Comparison of ENCODE assay signal across 15 cellular contexts in the genomic region with DNA sequence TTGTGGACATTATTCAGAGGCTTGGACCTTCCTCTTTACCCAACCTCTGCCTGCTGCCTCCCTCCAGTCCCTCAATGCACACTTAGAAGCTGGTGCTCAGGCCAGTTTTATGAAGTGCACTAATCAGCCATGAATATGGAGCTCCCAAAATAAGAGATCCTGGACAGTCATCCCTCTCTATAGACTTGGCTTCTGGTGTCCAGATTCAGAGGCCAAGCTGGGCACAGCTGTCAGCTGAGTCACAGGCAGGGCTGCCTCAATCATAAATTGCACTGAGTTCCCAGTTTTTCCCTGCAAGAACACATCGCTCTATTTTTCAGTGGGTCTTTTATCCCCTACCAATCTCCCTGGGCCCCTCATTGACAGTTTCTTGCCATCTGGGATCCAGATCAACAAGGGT.
"Had no signal": no experiment of that assay in that cellular context is flagged by ENCODE, and none has a peak within 500 bp of the region (broad histone marks: within the 10 kb centered on the region; RNA-seq: fewer than 3 reads in every experiment).

No MANE protein-coding gene starts in this region.

- H3K4me1 Mint-ChIP-seq: activated CD4-positive, alpha-beta T cell treated with anti-CD3 and anti-CD28 coated beads, Interleukin-2, amount 10 ng/mL, durations not matched to agents 24 days and 14 days; activated T-helper 17 cell treated with anti-CD3 and anti-CD28 coated beads, Interleukin-2, amount 50 U/mL, for 72 hours; WTC11 had no signal

- H3K27ac ChIP-seq: foreskin keratinocyte, transverse colon had no signal

- ATAC-seq: activated T-helper 17 cell treated with anti-CD3 and anti-CD28 coated beads, Interleukin-2, amount 50 U/mL, for 72 hours; esophagus mucosa; foreskin keratinocyte; sciatic nerve had no signal

- H3K27me3 ChIP-seq: foreskin keratinocyte had no signal

- H3K9me3 Mint-ChIP-seq: activated CD4-positive, alpha-beta T cell treated with anti-CD3 and anti-CD28 coated beads, Interleukin-2, amount 10 ng/mL, durations not matched to agents 24 days and 14 days; activated naive CD4-positive, alpha-beta T cell treated with anti-CD3 and anti-CD28 coated beads for 36 hours; activated T-helper 17 cell treated with anti-CD3 and anti-CD28 coated beads, Interleukin-2, amount 50 U/mL, for 72 hours; dendritic cell treated with granulocyte-macrophage colony-stimulating factor and Interleukin-4, amounts not matched to agents 40 ng/mL and 50 ng/mL, for 4 days; T-helper 1 cell treated with Interleukin-12 subunit alpha and Interleukin-12 subunit beta and Interleukin-4 antibody, amounts not matched to agents 30 μg/mL and 1 μg/mL, for 36 hours; WTC11 had no signal

- H3K36me3 Mint-ChIP-seq: WTC11 had no signal

- H3K27ac Mint-ChIP-seq: activated CD4-positive, alpha-beta T cell treated with anti-CD3 and anti-CD28 coated beads, Interleukin-2, amount 10 ng/mL, durations not matched to agents 24 days and 14 days; activated naive CD4-positive, alpha-beta T cell treated with anti-CD3 and anti-CD28 coated beads for 36 hours; activated T-helper 17 cell treated with anti-CD3 and anti-CD28 coated beads, Interleukin-2, amount 50 U/mL, for 72 hours; dendritic cell treated with granulocyte-macrophage colony-stimulating factor and Interleukin-4, amounts not matched to agents 40 ng/mL and 50 ng/mL, for 4 days; progenitor cell of endocrine pancreas; T-helper 1 cell treated with Interleukin-12 subunit alpha and Interleukin-12 subunit beta and Interleukin-4 antibody, amounts not matched to agents 30 μg/mL and 1 μg/mL, for 36 hours; WTC11 had no signal

- FAIRE-seq: keratinocyte had no signal

- DNase-seq: activated CD4-positive, alpha-beta T cell treated with anti-CD3 and anti-CD28 coated beads, Interleukin-2, amount 10 ng/mL, durations not matched to agents 24 days and 14 days; activated CD8-positive, alpha-beta memory T cell treated with anti-CD3 and anti-CD28 coated beads for 24 hours; activated naive CD4-positive, alpha-beta T cell treated with anti-CD3 and anti-CD28 coated beads for 36 hours; foreskin keratinocyte; stimulated activated CD4-positive, alpha-beta T cell treated with anti-CD3 and anti-CD28 coated beads, Interleukin-12 subunit alpha, Interleukin-12 subunit beta, amount 100 ng/mL, for 4 hours; stimulated activated naive CD4-positive, alpha-beta T cell; transverse colon had no signal

- H3K4me3 Mint-ChIP-seq: activated CD4-positive, alpha-beta T cell treated with anti-CD3 and anti-CD28 coated beads, Interleukin-2, amount 10 ng/mL, durations not matched to agents 24 days and 14 days; activated naive CD4-positive, alpha-beta T cell treated with anti-CD3 and anti-CD28 coated beads for 36 hours; activated T-helper 17 cell treated with anti-CD3 and anti-CD28 coated beads, Interleukin-2, amount 50 U/mL, for 72 hours; dendritic cell treated with granulocyte-macrophage colony-stimulating factor and Interleukin-4, amounts not matched to agents 40 ng/mL and 50 ng/mL, for 4 days; T-helper 1 cell treated with Interleukin-12 subunit alpha and Interleukin-12 subunit beta and Interleukin-4 antibody, amounts not matched to agents 30 μg/mL and 1 μg/mL, for 36 hours; WTC11 had no signal

- H3K9me3 ChIP-seq: transverse colon had no signal

- H3K4me1 ChIP-seq: foreskin keratinocyte, transverse colon had no signal

- H3K4me3 ChIP-seq: transverse colon had no signal

- H3K36me3 ChIP-seq: transverse colon had no signal
